ENCODE assay signal across 2 cellular contexts in genomic region chr17:7146115-7146514, GRCh38.
TF ChIP-seq lines count a peak whose summit lies in the region.

No MANE protein-coding gene starts in this region.

TF ChIP-seq in SK-N-SH treated with all-trans-retinoic acid at 6 μM for 48 hours, 23 proteins besides CTCF, POLR2A, EP300 and RAD21 (continued from another document):
- TF ChIP-seq TCF4 (CRISPR knock-in tag; IDR thresholded peaks at IDR 0.05; ENCODE audit: borderline replicate concordance) (no peak), GLIS3 (CRISPR knock-in tag; IDR thresholded peaks at IDR 0.05) (no peak), TSHZ2 (CRISPR knock-in tag; IDR thresholded peaks at IDR 0.05) (no peak), ZFP30 (CRISPR knock-in tag; IDR thresholded peaks at IDR 0.05) (no peak), SNAI2 (CRISPR knock-in tag; IDR thresholded peaks at IDR 0.05) (no peak), CREB5 (CRISPR knock-in tag; IDR thresholded peaks at IDR 0.05; ENCODE audit: low read depth) (no peak), ZNF70 (CRISPR knock-in tag; IDR thresholded peaks at IDR 0.05) (no peak), ZNF565 (CRISPR knock-in tag; conservative IDR thresholded peaks at IDR 0.05; ENCODE audit: low read depth) (no peak), TOX (CRISPR knock-in tag; IDR thresholded peaks at IDR 0.05; ENCODE audit: borderline replicate concordance) (no peak), CSRNP3 (CRISPR knock-in tag; IDR thresholded peaks at IDR 0.05) (no peak)
TF ChIP-seq in SK-N-SH treated with all-trans-retinoic acid at 6 μM for 48 hours: peak in this region for 0.

TF ChIP-seq in SK-N-SH, 30 proteins besides CTCF, POLR2A, EP300 and RAD21:
- TF ChIP-seq YY1 (IDR thresholded peaks at IDR 0.05; ENCODE audit: low read depth): no peak
- no peak for TF ChIP-seq IRF3 (IDR thresholded peaks at IDR 0.05; ENCODE audit: low read depth, low read length)
- TF ChIP-seq NFIC (IDR thresholded peaks at IDR 0.05; ENCODE audit: borderline replicate concordance): no peak
- no peak for TF ChIP-seq REST (IDR thresholded peaks at IDR 0.05; ENCODE audit: low read depth, low read length)
- no peak for TF ChIP-seq GABPA (IDR thresholded peaks at IDR 0.05; ENCODE audit: low read depth)
- TF ChIP-seq EZH2phosphoT487 (IDR thresholded peaks at IDR 0.05; ENCODE audit: borderline replicate concordance, low read depth): no peak
- no peak for TF ChIP-seq TCF12 (IDR thresholded peaks at IDR 0.05)
- no peak for TF ChIP-seq SMC3 (IDR thresholded peaks at IDR 0.05; ENCODE audit: low read depth, low read length)
- no peak for TF ChIP-seq NRF1 (IDR thresholded peaks at IDR 0.05; ENCODE audit: low read depth, low read length)
- TF ChIP-seq CHD2 (IDR thresholded peaks at IDR 0.05; ENCODE audit: low read length, partially characterized antibody): no peak
- TF ChIP-seq MAX (IDR thresholded peaks at IDR 0.05; ENCODE audit: low read depth): no peak
- TF ChIP-seq TEAD4 (IDR thresholded peaks at IDR 0.05; ENCODE audit: borderline replicate concordance, insufficient read depth): no peak
- TF ChIP-seq TAF1 (IDR thresholded peaks at IDR 0.05; ENCODE audit: borderline replicate concordance, low read depth, low read length): no peak
- TF ChIP-seq RFX5 (IDR thresholded peaks at IDR 0.05; ENCODE audit: low read length): no peak
